In the genomic region with DNA sequence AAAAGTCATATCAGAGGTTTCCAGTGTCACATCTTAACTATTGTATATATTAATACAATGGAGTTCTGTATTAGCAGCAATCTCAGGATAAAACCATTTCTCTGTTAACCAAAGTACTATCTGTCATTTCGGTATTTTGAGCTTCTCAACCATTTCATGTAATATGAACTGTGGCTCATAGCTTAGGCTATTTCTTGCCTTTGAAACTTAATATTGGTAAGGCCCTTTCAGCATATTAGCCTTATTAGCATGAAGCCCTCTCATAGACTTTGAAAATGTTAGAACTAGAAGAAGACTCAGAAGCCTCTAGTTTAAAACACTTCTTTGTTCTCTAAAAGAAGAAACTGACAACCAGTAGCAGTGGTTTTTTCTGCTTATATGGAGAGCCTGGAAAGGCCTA, we compare ENCODE assay signal across 25 cellular contexts.
"Had no signal": no experiment of that assay in that cellular context is flagged by ENCODE, and none has a peak within 500 bp of the region (broad histone marks: within the 10 kb centered on the region; RNA-seq: fewer than 3 reads in every experiment).

No MANE protein-coding gene starts in this region.

- FAIRE-seq: urothelium cell line had no signal

- ATAC-seq: activated CD4-positive, CD25-positive, alpha-beta regulatory T cell treated with anti-CD3 and anti-CD28 coated beads, Interleukin-2, amount 50 U/mL, for 24 hours; activated CD8-positive, alpha-beta memory T cell treated with anti-CD3 and anti-CD28 coated beads, Interleukin-2, amount 10 ng/mL, durations not matched to agents 7 days and 5 days; left lung; sciatic nerve; stimulated activated naive CD8-positive, alpha-beta T cell treated with anti-CD3 and anti-CD28 coated beads, Interleukin-15, Interleukin-2, amounts not matched to agents 100 U/mL and 50 U/mL, for 24 hours; T-cell had no signal

- H3K9me3 Mint-ChIP-seq: activated CD4-positive, alpha-beta memory T cell treated with anti-CD3 and anti-CD28 coated beads, Interleukin-2, amount 10 ng/mL, durations not matched to agents 7 days and 5 days; activated CD4-positive, alpha-beta T cell treated with anti-CD3 and anti-CD28 coated beads, Interleukin-2, amount 10 ng/mL, durations not matched to agents 24 days and 14 days; activated naive CD4-positive, alpha-beta T cell treated with anti-CD3 and anti-CD28 coated beads, Interleukin-2, amount 10 ng/mL, durations not matched to agents 7 days and 5 days; brain; central memory CD8-positive, alpha-beta T cell; mesothelial cell of epicardium; T-cell; T-helper 2 cell treated with Interferon-gamma antibody and Interleukin-4, amounts not matched to agents 5 μg/mL and 100 μg/mL, for 36 hours had no signal

- H3K27ac ChIP-seq: colonic mucosa, left lung, parathyroid adenoma, transverse colon, VCaP had no signal

- H3K4me3 ChIP-seq: colonic mucosa, left lung, transverse colon had no signal

- H3K9me3 ChIP-seq: colonic mucosa, left lung, transverse colon had no signal

- H3K36me3 ChIP-seq: colonic mucosa, left lung, transverse colon had no signal

- H3K27me3 ChIP-seq: colonic mucosa, left lung, transverse colon had no signal

- H3K27me3 Mint-ChIP-seq: activated CD4-positive, alpha-beta memory T cell treated with anti-CD3 and anti-CD28 coated beads, Interleukin-2, amount 10 ng/mL, durations not matched to agents 7 days and 5 days; brain; central memory CD8-positive, alpha-beta T cell had no signal

- H3K4me3 Mint-ChIP-seq: activated CD4-positive, alpha-beta memory T cell treated with anti-CD3 and anti-CD28 coated beads, Interleukin-2, amount 10 ng/mL, durations not matched to agents 7 days and 5 days; activated CD4-positive, alpha-beta T cell treated with anti-CD3 and anti-CD28 coated beads, Interleukin-2, amount 10 ng/mL, durations not matched to agents 24 days and 14 days; activated CD8-positive, alpha-beta memory T cell treated with anti-CD3 and anti-CD28 coated beads, Interleukin-2, amount 10 ng/mL, durations not matched to agents 7 days and 5 days; activated naive CD4-positive, alpha-beta T cell treated with anti-CD3 and anti-CD28 coated beads, Interleukin-2, amount 10 ng/mL, durations not matched to agents 7 days and 5 days; central memory CD8-positive, alpha-beta T cell; mesothelial cell of epicardium; T-cell; T-helper 2 cell treated with Interferon-gamma antibody and Interleukin-4, amounts not matched to agents 5 μg/mL and 100 μg/mL, for 36 hours had no signal

- H3K27ac Mint-ChIP-seq: activated CD4-positive, alpha-beta memory T cell treated with anti-CD3 and anti-CD28 coated beads, Interleukin-2, amount 10 ng/mL, durations not matched to agents 7 days and 5 days; activated CD4-positive, alpha-beta T cell treated with anti-CD3 and anti-CD28 coated beads, Interleukin-2, amount 10 ng/mL, durations not matched to agents 24 days and 14 days; activated CD8-positive, alpha-beta memory T cell treated with anti-CD3 and anti-CD28 coated beads, Interleukin-2, amount 10 ng/mL, durations not matched to agents 7 days and 5 days; activated naive CD4-positive, alpha-beta T cell treated with anti-CD3 and anti-CD28 coated beads, Interleukin-2, amount 10 ng/mL, durations not matched to agents 7 days and 5 days; mesothelial cell of epicardium; T-cell; T-helper 2 cell treated with Interferon-gamma antibody and Interleukin-4, amounts not matched to agents 5 μg/mL and 100 μg/mL, for 36 hours had no signal

- H3K4me1 Mint-ChIP-seq: activated CD4-positive, alpha-beta memory T cell treated with anti-CD3 and anti-CD28 coated beads, Interleukin-2, amount 10 ng/mL, durations not matched to agents 7 days and 5 days; activated CD4-positive, alpha-beta T cell treated with anti-CD3 and anti-CD28 coated beads, Interleukin-2, amount 10 ng/mL, durations not matched to agents 24 days and 14 days; activated naive CD4-positive, alpha-beta T cell treated with anti-CD3 and anti-CD28 coated beads, Interleukin-2, amount 10 ng/mL, durations not matched to agents 7 days and 5 days; central memory CD8-positive, alpha-beta T cell; T-cell had no signal

- DNase-seq: activated CD4-positive, alpha-beta memory T cell treated with anti-CD3 and anti-CD28 coated beads, Interleukin-2, amount 10 ng/mL, durations not matched to agents 7 days and 5 days; activated CD4-positive, alpha-beta T cell treated with anti-CD3 and anti-CD28 coated beads, Interleukin-2, amount 10 ng/mL, durations not matched to agents 24 days and 14 days; activated CD8-positive, alpha-beta memory T cell treated with anti-CD3 and anti-CD28 coated beads, Interleukin-2, amount 10 ng/mL, durations not matched to agents 7 days and 5 days; activated effector memory CD4-positive, alpha-beta T cell treated with anti-CD3 and anti-CD28 coated beads, Interleukin-2, amount 50 U/mL, for 16 hours; activated naive CD4-positive, alpha-beta T cell treated with anti-CD3 and anti-CD28 coated beads, Interleukin-2, amount 10 ng/mL, durations not matched to agents 7 days and 5 days; activated T-cell treated with anti-CD3 and anti-CD28 coated beads for 4 hours; colonic mucosa; left lung; mammary epithelial cell; nucleus accumbens; stimulated activated CD4-positive, alpha-beta T cell treated with anti-CD3 and anti-CD28 coated beads, Interleukin-12 subunit alpha, Interleukin-12 subunit beta, amount 100 ng/mL, for 4 hours; stimulated activated CD4-positive, alpha-beta T cell treated with anti-CD3 and anti-CD28 coated beads, Interleukin-4, amount 100 ng/mL, for 4 hours; stimulated activated naive CD8-positive, alpha-beta T cell treated with anti-CD3 and anti-CD28 coated beads, Interleukin-15, Interleukin-2, amounts not matched to agents 100 U/mL and 50 U/mL, for 24 hours; substantia nigra; T-cell; transverse colon had no signal

- H3K4me1 ChIP-seq: colonic mucosa, left lung, parathyroid adenoma, transverse colon had no signal
